1 cellular context compared by ENCODE assay signal in genomic region chr9:93129691-93130500, GRCh38.
A peak's percentile ranks its signal among the peaks of the same experiment; 100 is the strongest.
TF ChIP-seq lines count a peak whose summit lies in the region.

No MANE protein-coding gene starts in this region.

TF ChIP-seq in HepG2, 621 proteins besides CTCF, POLR2A, EP300 and RAD21:
- TF ChIP-seq DNMT3B (CRISPR knock-in tag; conservative IDR thresholded peaks at IDR 0.05): no peak
- TF ChIP-seq AGO2 (optimal IDR thresholded peaks at IDR 0.05; ENCODE audit: low read depth, low read length): peak; percentile 54
TF ChIP-seq in HepG2: peak in this region for 1.
